15 cellular contexts compared by ENCODE assay signal in genomic region chr4:7968262-7968896, GRCh38. TPM values are rescaled to one million over a fixed set of nuclear protein-coding genes. Genes with fewer than 3 reads are reported as not detected.
A peak's percentile ranks its signal among the peaks of the same experiment; 100 is the strongest.
DNase-seq lines count a peak whose midpoint lies in the region; ATAC-seq, FAIRE-seq and TF ChIP-seq lines count a peak whose summit lies in the region.
"Had no signal": no experiment of that assay in that cellular context is flagged by ENCODE, and none has a peak within 500 bp of the region (broad histone marks: within the 10 kb centered on the region; RNA-seq: fewer than 3 reads in every experiment).

No MANE protein-coding gene starts in this region.

- no peaks in the 10 kb centered on the region for H3K9me3 ChIP-seq in CD4-positive, CD25-positive, alpha-beta regulatory T cell (ENCODE audit: control insufficient read depth in 2 of 2, low read length in 2 of 2)
- H3K9me3 ChIP-seq in HEK293 (ENCODE audit: control insufficient read depth, insufficient read depth, low read depth, low read length) (no peaks in the 10 kb centered on the region), endothelial cell of umbilical vein (replicated peaks; ENCODE audit: control insufficient read depth, insufficient read depth, low read length) (no peaks in the 10 kb centered on the region), neuronal stem cell (replicated peaks in 1 of 2; ENCODE audit: control insufficient read depth in 2 of 2, insufficient read depth in 1 of 2, low read depth in 1 of 2, low read length in 2 of 2) (no peaks in the 10 kb centered on the region)
- no peaks in the 10 kb centered on the region for H3K9me3 ChIP-seq in CD8-positive, alpha-beta T cell (ENCODE audit: low read length)
- H3K9me3 ChIP-seq: HAP-1 had no signal

- BruUV-seq in endothelial cell of umbilical vein (replicated peaks; lab: Mats Ljungman, UMichigan) = TSS peak; percentile 55

- H3K4me2 ChIP-seq in endothelial cell of umbilical vein (ENCODE audit: insufficient read depth, low read length) = peak overlapping the region; percentile 51
- H3K4me2 ChIP-seq in neuronal stem cell (ENCODE audit: insufficient read depth, low read length, poor library complexity, severe bottlenecking) = no peak overlapping the region

- H3K4ac ChIP-seq in neuronal stem cell (ENCODE audit: low read length) = no peak overlapping the region

- H2AFZ ChIP-seq in endothelial cell of umbilical vein (ENCODE audit: low read depth, low read length) (peak overlapping the region; percentile 5), neuronal stem cell (ENCODE audit: low read length) (no peak overlapping the region)

- ATAC-seq in CD4-positive, CD25-positive, alpha-beta regulatory T cell (ENCODE audit: low read depth in 2 of 2) = no peak
- ATAC-seq in CD8-positive, alpha-beta T cell = no peak

- H3K79me1 ChIP-seq in neuronal stem cell (ENCODE audit: low read depth, low read length) = no peaks in the 10 kb centered on the region

- H4K20me1 ChIP-seq in endothelial cell of umbilical vein (replicated peaks; ENCODE audit: control insufficient read depth, extremely low read depth, insufficient read depth, low read length) = no peaks in the 10 kb centered on the region

- TF ChIP-seq POLR2A in endothelial cell of umbilical vein (IDR thresholded peaks at IDR 0.05; ENCODE audit: low read depth, low read length) = peak; percentile 67

- no peak overlapping the region for H2BK12ac ChIP-seq in neuronal stem cell (ENCODE audit: low read length)

- H3K9ac ChIP-seq in endothelial cell of umbilical vein (replicated peaks; ENCODE audit: extremely low read depth, insufficient read depth, low read length) (peak overlapping the region; percentile 57), neuronal stem cell (ENCODE audit: low read depth, low read length, poor library complexity) (no peak overlapping the region)

- peaks cover 5% of the 10 kb centered on the region for H3K27me3 Mint-ChIP-seq in CD4-positive, CD25-positive, alpha-beta regulatory T cell
- H3K27me3 Mint-ChIP-seq in CD8-positive, alpha-beta T cell (ENCODE audit: low read depth) = no peaks in the 10 kb centered on the region

- H3K18ac ChIP-seq in neuronal stem cell (ENCODE audit: low read length) = no peak overlapping the region

- H2BK15ac ChIP-seq in neuronal stem cell (ENCODE audit: low read length) = peak overlapping the region; percentile 29

- H2BK120ac ChIP-seq in neuronal stem cell (ENCODE audit: low read depth, low read length) = no peak overlapping the region

- WGBS in neuronal stem cell (ENCODE audit: extremely low coverage in 2 of 2, insufficient read length in 2 of 2, insufficient replicate concordance in 1 of 2), 2 donors = no CpG with 5 or more reads among the region's 16 CpGs

- H3K9me1 ChIP-seq in endothelial cell of umbilical vein (replicated peaks; ENCODE audit: control insufficient read depth, extremely low read depth, insufficient read depth, low read length) = no peaks in the 10 kb centered on the region

- H3K4me3 Mint-ChIP-seq in CD4-positive, CD25-positive, alpha-beta regulatory T cell = peak overlapping the region in 1 of 4 donors; percentile 70
- H3K4me3 Mint-ChIP-seq in CD8-positive, alpha-beta T cell = no peak overlapping the region

- H3K36me3 ChIP-seq in CD4-positive, CD25-positive, alpha-beta regulatory T cell (ENCODE audit: control insufficient read depth, insufficient read depth, low read length) = no peaks in the 10 kb centered on the region
- no peaks in the 10 kb centered on the region for H3K36me3 ChIP-seq in HEK293 (ENCODE audit: control insufficient read depth in 2 of 2, insufficient read depth in 1 of 2, low read length in 2 of 2)
- no peaks in the 10 kb centered on the region for H3K36me3 ChIP-seq in endothelial cell of umbilical vein (ENCODE audit: control insufficient read depth in 2 of 2, extremely low read depth in 1 of 2, insufficient read depth in 2 of 2, low read length in 2 of 2)
- no peaks in the 10 kb centered on the region for H3K36me3 ChIP-seq in neuronal stem cell (replicated peaks in 1 of 2; ENCODE audit: control insufficient read depth in 2 of 2, insufficient read depth in 2 of 2, low read length in 2 of 2)
- no peaks in the 10 kb centered on the region for H3K36me3 ChIP-seq in CD8-positive, alpha-beta T cell (ENCODE audit: insufficient read depth, low read length)
- H3K36me3 ChIP-seq: HAP-1 had no signal

- no peak overlapping the region for H4K91ac ChIP-seq in neuronal stem cell (ENCODE audit: low read depth, low read length, poor library complexity)

- peaks cover 10 to 59% (median 13%) of the 10 kb centered on the region in 4 donors for H3K4me1 Mint-ChIP-seq in CD4-positive, CD25-positive, alpha-beta regulatory T cell
- peaks cover 44% of the 10 kb centered on the region for H3K4me1 Mint-ChIP-seq in CD8-positive, alpha-beta T cell (ENCODE audit: low read depth)

- peak; percentile 97 for FAIRE-seq in endothelial cell of umbilical vein (lab: Jason Lieb, UNC)

- no peaks in the 10 kb centered on the region for H3K9me3 Mint-ChIP-seq in CD4-positive, CD25-positive, alpha-beta regulatory T cell
- no peaks in the 10 kb centered on the region for H3K9me3 Mint-ChIP-seq in CD8-positive, alpha-beta T cell

- no peaks in the 10 kb centered on the region for H3K27me3 ChIP-seq in CD4-positive, CD25-positive, alpha-beta regulatory T cell (ENCODE audit: control insufficient read depth, insufficient read depth, low read length)
- H3K27me3 ChIP-seq in endothelial cell of umbilical vein (ENCODE audit: control insufficient read depth in 2 of 2, insufficient read depth in 2 of 2, low read length in 2 of 2) = no peaks in the 10 kb centered on the region
- peaks cover 0 to 8% (median 0%) of the 10 kb centered on the region in 3 experiments for H3K27me3 ChIP-seq in neuronal stem cell (ENCODE audit: control insufficient read depth in 3 of 3, insufficient read depth in 3 of 3, low read depth in 1 of 3, low read length in 3 of 3)
- H3K27me3 ChIP-seq in CD8-positive, alpha-beta T cell (ENCODE audit: insufficient read depth, low read length) = no peaks in the 10 kb centered on the region

- CTCF ChIA-PET in HEK293 (lab: Yijun Ruan, JAX) (interaction anchor here (1.1 kb wide), 1 partner anchor 18 kb away, joined by 4 read pairs; no protein-coding TSS in a partner anchor), endothelial cell of umbilical vein (lab: Charles Lee) (interaction anchor here (0.7 to 3.8 kb wide), 13 partner anchors 10 to 166 kb away, joined by 3 to 20 read pairs (median 7); partner anchors contain the start of gene AFAP1)
- CTCF ChIA-PET in CD8-positive, alpha-beta T cell (lab: Charles Lee) = no interaction called here

- no peak for TF ChIP-seq CTCF in HEK293 (tag by site-specific recombination; IDR thresholded peaks at IDR 0.05)
- TF ChIP-seq CTCF in endothelial cell of umbilical vein (IDR thresholded peaks at IDR 0.05; ENCODE audit: extremely low read depth in 1 of 2, insufficient read depth in 1 of 2, low read depth in 1 of 2, low read length in 2 of 2) = no peak
- TF ChIP-seq CTCF in CD8-positive, alpha-beta T cell (IDR thresholded peaks at IDR 0.05) = no peak

- dilution Hi-C loops in endothelial cell of umbilical vein (cut with MboI; ENCODE audit: extremely low pct_ligation_motif_present, low sequenced_read_pairs) = no loop called here

- H3K4me3 ChIP-seq in CD4-positive, CD25-positive, alpha-beta regulatory T cell (ENCODE audit: low read depth, low read length) = no peak overlapping the region
- no peak overlapping the region for H3K4me3 ChIP-seq in HEK293 (ENCODE audit: low read depth, low read length)
- peak overlapping the region in 1 of 3 experiments; percentile 24 for H3K4me3 ChIP-seq in endothelial cell of umbilical vein (replicated peaks in 1 of 3; ENCODE audit: insufficient read depth in 1 of 3, low read depth in 1 of 3, low read length in 3 of 3)
- H3K4me3 ChIP-seq in neuronal stem cell (ENCODE audit: low read length in 2 of 2) = no peak overlapping the region
- no peak overlapping the region for H3K4me3 ChIP-seq in CD8-positive, alpha-beta T cell (ENCODE audit: low read depth, low read length)
- H3K4me3 ChIP-seq: HAP-1 had no signal

- peaks cover 3% of the 10 kb centered on the region for H3K36me3 Mint-ChIP-seq in CD4-positive, CD25-positive, alpha-beta regulatory T cell
- H3K36me3 Mint-ChIP-seq in CD8-positive, alpha-beta T cell = peaks cover 3% of the 10 kb centered on the region

- peaks cover 39% of the 10 kb centered on the region for H3K4me1 ChIP-seq in CD4-positive, CD25-positive, alpha-beta regulatory T cell (ENCODE audit: control insufficient read depth, insufficient read depth, low read length, poor library complexity, severe bottlenecking)
- H3K4me1 ChIP-seq in HEK293 (ENCODE audit: control insufficient read depth, insufficient read depth, low read length) = no peaks in the 10 kb centered on the region
- peaks cover 48% of the 10 kb centered on the region for H3K4me1 ChIP-seq in endothelial cell of umbilical vein (ENCODE audit: control insufficient read depth, extremely low read depth, insufficient read depth, low read length)
- peaks cover 8 to 17% of the 10 kb centered on the region in 2 donors for H3K4me1 ChIP-seq in neuronal stem cell (ENCODE audit: control insufficient read depth in 2 of 2, insufficient read depth in 1 of 2, low read depth in 1 of 2, low read length in 2 of 2)
- peaks cover 54% of the 10 kb centered on the region for H3K4me1 ChIP-seq in CD8-positive, alpha-beta T cell (ENCODE audit: insufficient read depth, low read length)

- H3K79me2 ChIP-seq in endothelial cell of umbilical vein (ENCODE audit: control insufficient read depth, insufficient read depth, low read length) = peaks cover 20% of the 10 kb centered on the region

- H3K27ac Mint-ChIP-seq in CD4-positive, CD25-positive, alpha-beta regulatory T cell = peak overlapping the region in 2 of 3 donors; percentile 34 to 95
- no peak overlapping the region for H3K27ac Mint-ChIP-seq in CD8-positive, alpha-beta T cell

- no peak overlapping the region for H2AK5ac ChIP-seq in neuronal stem cell (ENCODE audit: low read depth, low read length)

- intact Hi-C loops in endothelial cell of umbilical vein (cut with micrococcal nuclease) = loop anchor here (1.0 to 2.0 kb wide), 8 partner anchors 8 to 164 kb away; partner anchors contain the start of gene AFAP1
- intact Hi-C loops in CD8-positive, alpha-beta T cell (cut with DNase I, micrococcal nuclease) = no loop called here

- no peak overlapping the region for H3K23ac ChIP-seq in neuronal stem cell (ENCODE audit: low read depth, low read length, poor library complexity)

- no peak for DNase-seq in CD4-positive, CD25-positive, alpha-beta regulatory T cell
- peak; percentile 82 for DNase-seq in endothelial cell of umbilical vein (ENCODE audit: low read depth, low spot score)
- DNase-seq in neuronal stem cell (ENCODE audit: low spot score) = no peak
- no peak for DNase-seq in SK-N-DZ (ENCODE audit: low spot score)
- no peak for DNase-seq in CD8-positive, alpha-beta T cell
- DNase-seq in NCI-H2029 (lab: John Stamatoyannopoulos, UW) = no peak
- DNase-seq: activated CD4-positive, alpha-beta T cell treated with anti-CD3 and anti-CD28 coated beads, Interleukin-2, amount 50 U/mL, for 4 hours; amniotic stem cell; DMS 273 treated with DMSO at 0.1 percent for 48 hours; hippocampal formation; NCI-H1436; NCI-H774; stimulated activated CD4-positive, alpha-beta T cell treated with anti-CD3 and anti-CD28 coated beads, Interleukin-15, amount 100 ng/mL, for 24 hours had no signal

- no peak overlapping the region for H2BK5ac ChIP-seq in neuronal stem cell (ENCODE audit: low read length)

- H3K14ac ChIP-seq in neuronal stem cell (ENCODE audit: low read length) = no peak overlapping the region

- POLR2A ChIA-PET in HEK293 (lab: Yijun Ruan, JAX) = no interaction called here
- POLR2A ChIA-PET in endothelial cell of umbilical vein (lab: Charles Lee) = interaction anchor here (0.9 to 1.2 kb wide), 2 partner anchors 28 to 30 kb away, joined by 4 to 7 read pairs; partner anchors contain the start of gene AFAP1
- POLR2A ChIA-PET in CD8-positive, alpha-beta T cell (lab: Charles Lee) = no interaction called here

- no peak overlapping the region for H3K27ac ChIP-seq in CD4-positive, CD25-positive, alpha-beta regulatory T cell (ENCODE audit: insufficient read depth, low read length, poor library complexity, severe bottlenecking)
- H3K27ac ChIP-seq in HEK293 (ENCODE audit: extremely low read depth, low read depth, low read length) = no peak overlapping the region
- H3K27ac ChIP-seq in endothelial cell of umbilical vein (ENCODE audit: insufficient read depth, low read depth, low read length) = peak overlapping the region; percentile 89
- H3K27ac ChIP-seq in neuronal stem cell (replicated peaks; ENCODE audit: low read length) = no peak overlapping the region
- H3K27ac ChIP-seq in CD8-positive, alpha-beta T cell (ENCODE audit: low read depth, low read length) = no peak overlapping the region

- H4K8ac ChIP-seq in neuronal stem cell (ENCODE audit: low read depth, low read length) = no peak overlapping the region

RNA-seq across cellular contexts. Expression of gene AFAP1, which starts 28.7 kb away (rescaled TPM):
- 5.0 TPM for total RNA-seq in CD4-positive, CD25-positive, alpha-beta regulatory T cell
- 1 to 10 TPM; 1.8 to 4.1 (median 2.1) TPM for polyA plus RNA-seq in CD4-positive, CD25-positive, alpha-beta regulatory T cell
- total RNA-seq in endothelial cell of umbilical vein = 93.3 and 103 TPM in 2 replicates
- 28.9 and 32.3 TPM in 2 replicates for polyA plus RNA-seq in endothelial cell of umbilical vein
- 36.1 and 36.5 TPM in 2 replicates for polyA plus RNA-seq in endothelial cell of umbilical vein (2011; cell fraction: cytosol; rRNA removed)
- polyA plus RNA-seq in endothelial cell of umbilical vein (2011; cell fraction: nucleus; rRNA removed) = 101 and 102 TPM in 2 replicates
- 57.8 and 58.4 TPM in 2 replicates for polyA plus RNA-seq in endothelial cell of umbilical vein (2012)
- 63.7 and 66.1 TPM in 2 replicates for polyA minus RNA-seq in endothelial cell of umbilical vein
- polyA minus RNA-seq in endothelial cell of umbilical vein (2011; cell fraction: cytosol; rRNA and poly(A)+ RNA removed) = 7.4 TPM
- polyA minus RNA-seq in endothelial cell of umbilical vein (2011; cell fraction: nucleus; rRNA and poly(A)+ RNA removed) = 108 and 116 TPM in 2 replicates
- 4.6 TPM for polyA plus RNA-seq in neuronal stem cell (2013, experiment 1 of 2)
- polyA plus RNA-seq in neuronal stem cell (2013, experiment 2 of 2) = 4.6 TPM
- 20.4 and 24.0 TPM in 2 replicates for polyA plus RNA-seq in SK-N-DZ (2014; cell fraction: cytosol; rRNA removed)
- polyA plus RNA-seq in SK-N-DZ (2014; cell fraction: nucleus; rRNA removed) = 17.3 and 27.1 TPM in 2 replicates
- 10 to 100 TPM; 13.4 to 13.9 TPM for total RNA-seq in CD8-positive, alpha-beta T cell
